Comparison of ENCODE assay signal across 14 cellular contexts in genomic region chr2:186903183-186903582, GRCh38. TPM values are rescaled to one million over a fixed set of nuclear protein-coding genes. Genes with fewer than 3 reads are reported as not detected.
DNase-seq lines count a peak whose midpoint lies in the region; ATAC-seq, FAIRE-seq and TF ChIP-seq lines count a peak whose summit lies in the region.
"Had no signal": no experiment of that assay in that cellular context is flagged by ENCODE, and none has a peak within 500 bp of the region (broad histone marks: within the 10 kb centered on the region; RNA-seq: fewer than 3 reads in every experiment).

No MANE protein-coding gene starts in this region.

- H3K27ac ChIP-seq in PC-9 = no peak overlapping the region
- no peak overlapping the region for H3K27ac ChIP-seq in smooth muscle cell (ENCODE audit: low read depth)
- H3K27ac ChIP-seq: neutrophil had no signal

- H3K4me1 ChIP-seq in PC-9 (replicated peaks; ENCODE audit: insufficient read depth) (no peaks in the 10 kb centered on the region), smooth muscle cell (ENCODE audit: low read depth) (no peaks in the 10 kb centered on the region)

- no peak overlapping the region for H3K4me3 Mint-ChIP-seq in activated CD4-positive, alpha-beta T cell treated with anti-CD3 and anti-CD28 coated beads, Interleukin-2, amount 10 ng/mL, durations not matched to agents 7 days and 5 days
- H3K4me3 Mint-ChIP-seq: CD14-positive monocyte had no signal

- no peak overlapping the region for H3K4me2 ChIP-seq in PC-9
- H3K4me2 ChIP-seq in smooth muscle cell = no peak overlapping the region

- H3K9me3 Mint-ChIP-seq in activated CD4-positive, alpha-beta T cell treated with anti-CD3 and anti-CD28 coated beads, Interleukin-2, amount 10 ng/mL, durations not matched to agents 7 days and 5 days = no peaks in the 10 kb centered on the region

- no peak for ATAC-seq in left lobe of liver

- TF ChIP-seq POLR2A in GM12891 (IDR thresholded peaks at IDR 0.05; ENCODE audit: low read depth, low read length) = no peak

- no peaks in the 10 kb centered on the region for H3K9me2 ChIP-seq in PC-9 (ENCODE audit: insufficient read depth)

- CTCF ChIA-PET in PC-9 (lab: Charles Lee) = no interaction called here
- CTCF ChIA-PET in activated CD4-positive, alpha-beta T cell treated with anti-CD3 and anti-CD28 coated beads, Interleukin-2, amount 10 ng/mL, durations not matched to agents 7 days and 5 days (lab: Charles Lee) = interaction anchor here (0.6 kb wide), 1 partner anchor 101 kb away, joined by 3 read pairs; no protein-coding TSS in a partner anchor

- no peaks in the 10 kb centered on the region for H3K27me3 Mint-ChIP-seq in activated CD4-positive, alpha-beta T cell treated with anti-CD3 and anti-CD28 coated beads, Interleukin-2, amount 10 ng/mL, durations not matched to agents 7 days and 5 days

- H3K27ac Mint-ChIP-seq in activated CD4-positive, alpha-beta T cell treated with anti-CD3 and anti-CD28 coated beads, Interleukin-2, amount 10 ng/mL, durations not matched to agents 7 days and 5 days = no peak overlapping the region
- H3K27ac Mint-ChIP-seq: CD14-positive monocyte had no signal

- H3K36me3 ChIP-seq in PC-9 (ENCODE audit: low read depth) = no peaks in the 10 kb centered on the region
- H3K36me3 ChIP-seq in smooth muscle cell (ENCODE audit: low read depth) = no peaks in the 10 kb centered on the region
- H3K36me3 ChIP-seq: neutrophil had no signal

- intact Hi-C loops in PC-9 (cut with micrococcal nuclease; ENCODE audit: unreplicated experiment) = loop anchor here (5.0 kb wide), 1 partner anchor 549 kb away; no protein-coding TSS in a partner anchor

- no peaks in the 10 kb centered on the region for H4K20me1 ChIP-seq in PC-9 (ENCODE audit: insufficient read depth)
- no peaks in the 10 kb centered on the region for H4K20me1 ChIP-seq in smooth muscle cell (ENCODE audit: low read depth)

- FAIRE-seq in GM12891 (lab: Jason Lieb, UNC) = no peak

- H3K4me1 Mint-ChIP-seq in activated CD4-positive, alpha-beta T cell treated with anti-CD3 and anti-CD28 coated beads, Interleukin-2, amount 10 ng/mL, durations not matched to agents 7 days and 5 days = no peaks in the 10 kb centered on the region
- H3K4me1 Mint-ChIP-seq: CD14-positive monocyte had no signal

- peak; percentile 64 for TF ChIP-seq CTCF in PC-9 (conservative IDR thresholded peaks at IDR 0.05)
- peak; percentile 29 for TF ChIP-seq CTCF in epithelial cell of esophagus (IDR thresholded peaks at IDR 0.05; ENCODE audit: insufficient read depth, low read depth, low read length, missing control alignments)
- TF ChIP-seq CTCF in smooth muscle cell (IDR thresholded peaks at IDR 0.05; ENCODE audit: borderline replicate concordance, insufficient read depth, poor library complexity, severe bottlenecking) = peak; percentile 61

- H3K9me3 ChIP-seq in PC-9 (ENCODE audit: insufficient read depth, low read depth) (no peaks in the 10 kb centered on the region), smooth muscle cell (replicated peaks; ENCODE audit: low read depth) (no peaks in the 10 kb centered on the region)
- H3K9me3 ChIP-seq: neutrophil had no signal

- no peaks in the 10 kb centered on the region for H3K79me2 ChIP-seq in PC-9 (ENCODE audit: low read depth)
- H3K79me2 ChIP-seq in smooth muscle cell (ENCODE audit: low read depth) = no peaks in the 10 kb centered on the region

- no peaks in the 10 kb centered on the region for H3K36me3 Mint-ChIP-seq in activated CD4-positive, alpha-beta T cell treated with anti-CD3 and anti-CD28 coated beads, Interleukin-2, amount 10 ng/mL, durations not matched to agents 7 days and 5 days (ENCODE audit: low read depth)
- H3K36me3 Mint-ChIP-seq: CD14-positive monocyte had no signal

- no TSS peak for BruUV-seq in PC-9 (replicated peaks; lab: Mats Ljungman, UMichigan)

- H3K4me3 ChIP-seq in PC-9 (no peak overlapping the region), epithelial cell of esophagus (ENCODE audit: low read length) (no peak overlapping the region), smooth muscle cell (no peak overlapping the region)

- DNase-seq in NOMO-1 treated with DMSO at 0.1 percent for 48 hours (lab: John Stamatoyannopoulos, UW; ENCODE audit: unreplicated experiment) (peak; percentile 20), NOMO-1 (lab: John Stamatoyannopoulos, UW; ENCODE audit: unreplicated experiment in 2 of 2) (no peak), PC-9 (no peak), epithelial cell of esophagus (ENCODE audit: low read depth) (peak; percentile 8), smooth muscle cell (lab: John Stamatoyannopoulos, UW; ENCODE audit: unreplicated experiment) (no peak), left lobe of liver (ENCODE audit: low spot score) (no peak), GM12891 (ENCODE audit: insufficient read length, low spot score) (no peak)
- no peak for DNase-seq in activated CD4-positive, alpha-beta T cell treated with anti-CD3 and anti-CD28 coated beads, Interleukin-2, amount 10 ng/mL, durations not matched to agents 7 days and 5 days
- DNase-seq: activated gamma-delta T cell, glutamatergic neuron, MV-4-11, T-helper 2 cell had no signal

- H3K27me3 ChIP-seq in PC-9 (ENCODE audit: insufficient read depth, low read depth) = no peaks in the 10 kb centered on the region
- peaks cover 8% of the 10 kb centered on the region for H3K27me3 ChIP-seq in smooth muscle cell (ENCODE audit: low read depth)
- H3K27me3 ChIP-seq: neutrophil had no signal

- POLR2A ChIA-PET in PC-9 (lab: Charles Lee; ENCODE audit: unreplicated experiment) = no interaction called here
- POLR2A ChIA-PET in activated CD4-positive, alpha-beta T cell treated with anti-CD3 and anti-CD28 coated beads, Interleukin-2, amount 10 ng/mL, durations not matched to agents 7 days and 5 days (lab: Charles Lee) = no interaction called here

- 81% methylated on average over 2 of the region's 2 CpGs for WGBS in smooth muscle cell (ENCODE audit: low lambda C conversion rate)

- H3F3A ChIP-seq in PC-9 (ENCODE audit: insufficient read depth, low read depth) (no peaks in the 10 kb centered on the region), smooth muscle cell (ENCODE audit: low read depth) (no peaks in the 10 kb centered on the region)

- H2AFZ ChIP-seq in PC-9 (no peak overlapping the region), smooth muscle cell (ENCODE audit: low read depth) (no peak overlapping the region)

- no peak overlapping the region for H3K9ac ChIP-seq in smooth muscle cell (ENCODE audit: low read depth)

TF ChIP-seq in GM12891, 5 proteins besides CTCF, POLR2A, EP300 and RAD21:
- TF ChIP-seq SPI1 (IDR thresholded peaks at IDR 0.05; ENCODE audit: low read depth, low read length) = no peak
- TF ChIP-seq POLR2AphosphoS5 (IDR thresholded peaks at IDR 0.05; ENCODE audit: low read depth, low read length) = no peak
- TF ChIP-seq TAF1 (IDR thresholded peaks at IDR 0.05; ENCODE audit: low read depth, low read length) = no peak
- no peak for TF ChIP-seq POU2F2 (IDR thresholded peaks at IDR 0.05; ENCODE audit: low read depth, low read length)
- TF ChIP-seq PAX5 (IDR thresholded peaks at IDR 0.05; ENCODE audit: insufficient read depth, low read length, severe bottlenecking) = no peak

RNA-seq across cellular contexts. Expression of gene ZSWIM2, which starts 54.2 kb away (rescaled TPM):
- not detected in 2 replicates for total RNA-seq in PC-9 (2021)
- total RNA-seq in smooth muscle cell = not detected in 2 replicates
- not detected in 2 replicates for polyA plus RNA-seq in smooth muscle cell
- not detected for total RNA-seq in activated CD4-positive, alpha-beta T cell treated with anti-CD3 and anti-CD28 coated beads, Interleukin-2, amount 10 ng/mL, durations not matched to agents 7 days and 5 days
- not detected for total RNA-seq in left lobe of liver
- not detected for polyA plus RNA-seq in GM12891 (2012; ENCODE audit: low read depth, missing spikeins)

Comparison
In these comparisons a context has a peak if more than half of its experiments do, and no peak if none do; other contexts are left out.
1. DNase-seq: peak in NOMO-1 treated with DMSO at 0.1 percent for 48 hours (single experiment) and epithelial cell of esophagus (single experiment); none in NOMO-1 (0 of 2), PC-9 (0 of 2), smooth muscle cell (single experiment), activated CD4-positive, alpha-beta T cell treated with anti-CD3 and anti-CD28 coated beads, Interleukin-2, amount 10 ng/mL, durations not matched to agents 7 days and 5 days (single experiment), left lobe of liver (single experiment) and GM12891 (single experiment).
2. Peak in every context shown above with its lines, with median percentiles within 50 percentile points of each other: CTCF ChIP-seq.